26 cellular contexts compared by ENCODE assay signal in the genomic region with DNA sequence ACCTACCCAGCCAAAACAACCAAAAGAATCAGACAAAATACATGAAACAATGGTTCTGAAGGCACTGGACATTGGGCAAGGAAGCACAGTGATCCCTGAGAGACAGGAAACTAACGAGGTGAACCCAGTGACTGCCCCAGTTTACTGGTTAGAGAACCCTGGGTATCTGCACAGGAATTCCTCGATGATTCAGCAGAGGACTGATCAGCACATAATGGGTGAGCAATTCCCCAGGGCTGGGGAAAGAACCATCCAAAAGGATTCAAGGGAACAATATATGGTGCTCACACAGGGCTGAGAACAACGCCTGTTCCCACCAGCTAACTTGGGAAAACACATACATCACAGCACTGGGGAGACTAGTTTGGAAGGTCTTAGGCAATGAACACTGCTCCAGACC.
DNase-seq lines count a peak whose midpoint lies in the region; ATAC-seq and TF ChIP-seq lines count a peak whose summit lies in the region.
"Had no signal": no experiment of that assay in that cellular context is flagged by ENCODE, and none has a peak within 500 bp of the region (broad histone marks: within the 10 kb centered on the region; RNA-seq: fewer than 3 reads in every experiment).

No MANE protein-coding gene starts in this region.

- no peak overlapping the region for H3K4me3 Mint-ChIP-seq in GM23338
- H3K4me3 Mint-ChIP-seq: activated CD8-positive, alpha-beta T cell treated with anti-CD3 and anti-CD28 coated beads for 36 hours; central memory CD8-positive, alpha-beta T cell; H9; immature natural killer cell had no signal

- no peaks in the 10 kb centered on the region for H3K9me2 ChIP-seq in GM23338 (ENCODE audit: insufficient read depth)

- DNase-seq in GM23338 (ENCODE audit: low spot score), result no peak
- peak; percentile 43 for DNase-seq in RPMI7951 (ENCODE audit: low read depth)
- peak; percentile 59 for DNase-seq in epithelial cell of proximal tubule (ENCODE audit: low read depth)
- DNase-seq in kidney epithelial cell (ENCODE audit: low read depth), result peak; percentile 14
- DNase-seq in caudate nucleus (lab: John Stamatoyannopoulos, UW), result no peak
- no peak for DNase-seq in SHP77 (lab: John Stamatoyannopoulos, UW)
- no peak for DNase-seq in H4 (ENCODE audit: low spot score)
- no peak for DNase-seq in NCI-H510A (lab: John Stamatoyannopoulos, UW)
- DNase-seq: activated CD8-positive, alpha-beta T cell treated with anti-CD3 and anti-CD28 coated beads for 36 hours; activated naive CD4-positive, alpha-beta T cell; amygdala; H9; heart right ventricle; immature natural killer cell; MG63; NCI-H146; NCI-H2171; NCI-H82; nucleus accumbens; stimulated activated CD4-positive, alpha-beta T cell treated with anti-CD3 and anti-CD28 coated beads, Interleukin-12 subunit alpha, Interleukin-12 subunit beta, amount 100 ng/mL, for 4 hours; trophoblast cell had no signal

- no peak for TF ChIP-seq CTCF in GM23338 (conservative IDR thresholded peaks at IDR 0.05; ENCODE audit: low read depth in 2 of 2)
- no peak for TF ChIP-seq CTCF in epithelial cell of proximal tubule (conservative IDR thresholded peaks at IDR 0.05; ENCODE audit: low read depth, low read length)
- TF ChIP-seq CTCF in kidney epithelial cell (IDR thresholded peaks at IDR 0.05; ENCODE audit: insufficient read depth, low read length, poor library complexity, severe bottlenecking), result no peak

- peak overlapping the region; percentile 62; the same call in 1 of the 2 replicates for H3K27ac Mint-ChIP-seq in GM23338
- H3K27ac Mint-ChIP-seq: activated CD8-positive, alpha-beta T cell treated with anti-CD3 and anti-CD28 coated beads for 36 hours had no signal

- no peak overlapping the region for H2AFZ ChIP-seq in GM23338

- peaks cover 14% of the 10 kb centered on the region; the same call in 2 of the 3 replicates for H3K36me3 Mint-ChIP-seq in GM23338 (ENCODE audit: low read depth)

- no peak overlapping the region for H3K4me3 ChIP-seq in GM23338
- H3K4me3 ChIP-seq in epithelial cell of proximal tubule (ENCODE audit: low read depth, low read length), result no peak overlapping the region
- H3K4me3 ChIP-seq in kidney epithelial cell (ENCODE audit: low read depth, low read length), result no peak overlapping the region
- H3K4me3 ChIP-seq: esophagus muscularis mucosa, heart right ventricle, lung, MG63, SK-N-MC had no signal

- peaks cover 8% of the 10 kb centered on the region for H3K27me3 Mint-ChIP-seq in GM23338 (ENCODE audit: insufficient read depth, low read depth, poor library complexity)
- H3K27me3 Mint-ChIP-seq: activated CD8-positive, alpha-beta T cell treated with anti-CD3 and anti-CD28 coated beads for 36 hours; central memory CD8-positive, alpha-beta T cell had no signal

- H3K9me3 Mint-ChIP-seq in GM23338, result peaks cover 11% of the 10 kb centered on the region; the same call in 2 of the 3 replicates
- H3K9me3 Mint-ChIP-seq: central memory CD8-positive, alpha-beta T cell had no signal

- no peaks in the 10 kb centered on the region for H3K79me2 ChIP-seq in GM23338 (replicated peaks; ENCODE audit: insufficient read depth)

- peaks cover 21% of the 10 kb centered on the region for H3K4me1 Mint-ChIP-seq in GM23338

- H3K36me3 ChIP-seq in GM23338 (ENCODE audit: insufficient read depth) (peaks cover 4% of the 10 kb centered on the region; the same call in 1 of the 2 replicates), kidney epithelial cell (ENCODE audit: control insufficient read depth, insufficient read depth, low read length) (no peaks in the 10 kb centered on the region)
- H3K36me3 ChIP-seq: esophagus muscularis mucosa had no signal

- H3K27ac ChIP-seq in GM23338 (ENCODE audit: low read depth) (no peak overlapping the region), caudate nucleus (ENCODE audit: low read depth, low read length) (no peak overlapping the region)
- H3K27ac ChIP-seq: C4-2B, esophagus muscularis mucosa, heart right ventricle, SK-N-MC had no signal

- H3K27me3 ChIP-seq in GM23338 (ENCODE audit: insufficient read depth), result no peaks in the 10 kb centered on the region
- no peaks in the 10 kb centered on the region for H3K27me3 ChIP-seq in kidney epithelial cell (ENCODE audit: control insufficient read depth, insufficient read depth, low read length)
- H3K27me3 ChIP-seq: esophagus muscularis mucosa, heart right ventricle, MG63 had no signal

- H4K20me1 ChIP-seq in GM23338 (replicated peaks; ENCODE audit: insufficient read depth), result no peaks in the 10 kb centered on the region

- H3K4me2 ChIP-seq in GM23338, result no peak overlapping the region

- no peaks in the 10 kb centered on the region for H3F3A ChIP-seq in GM23338 (replicated peaks; ENCODE audit: low read depth)

- peaks cover 8% of the 10 kb centered on the region for H3K4me1 ChIP-seq in GM23338 (ENCODE audit: insufficient read depth)
- H3K4me1 ChIP-seq: esophagus muscularis mucosa had no signal

- no peak; the same call in 2 of the 3 replicates for ATAC-seq in GM23338
- ATAC-seq: activated CD8-positive, alpha-beta T cell treated with anti-CD3 and anti-CD28 coated beads for 36 hours; heart right ventricle had no signal

TF ChIP-seq in GM23338, 12 proteins besides CTCF, POLR2A, EP300 and RAD21 (continues in another document):
- TF ChIP-seq ZNF331 (CRISPR knock-in tag; IDR thresholded peaks at IDR 0.05; ENCODE audit: low read depth) (no peak), NANOG (IDR thresholded peaks at IDR 0.05; ENCODE audit: borderline replicate concordance) (no peak), CREB1 (CRISPR knock-in tag; IDR thresholded peaks at IDR 0.05; ENCODE audit: low read depth) (no peak), POLR2AphosphoS5 (IDR thresholded peaks at IDR 0.05; ENCODE audit: low read depth) (no peak), STAT1 (IDR thresholded peaks at IDR 0.05; ENCODE audit: unreplicated experiment) (no peak)
- TF ChIP-seq, protein P1, sequence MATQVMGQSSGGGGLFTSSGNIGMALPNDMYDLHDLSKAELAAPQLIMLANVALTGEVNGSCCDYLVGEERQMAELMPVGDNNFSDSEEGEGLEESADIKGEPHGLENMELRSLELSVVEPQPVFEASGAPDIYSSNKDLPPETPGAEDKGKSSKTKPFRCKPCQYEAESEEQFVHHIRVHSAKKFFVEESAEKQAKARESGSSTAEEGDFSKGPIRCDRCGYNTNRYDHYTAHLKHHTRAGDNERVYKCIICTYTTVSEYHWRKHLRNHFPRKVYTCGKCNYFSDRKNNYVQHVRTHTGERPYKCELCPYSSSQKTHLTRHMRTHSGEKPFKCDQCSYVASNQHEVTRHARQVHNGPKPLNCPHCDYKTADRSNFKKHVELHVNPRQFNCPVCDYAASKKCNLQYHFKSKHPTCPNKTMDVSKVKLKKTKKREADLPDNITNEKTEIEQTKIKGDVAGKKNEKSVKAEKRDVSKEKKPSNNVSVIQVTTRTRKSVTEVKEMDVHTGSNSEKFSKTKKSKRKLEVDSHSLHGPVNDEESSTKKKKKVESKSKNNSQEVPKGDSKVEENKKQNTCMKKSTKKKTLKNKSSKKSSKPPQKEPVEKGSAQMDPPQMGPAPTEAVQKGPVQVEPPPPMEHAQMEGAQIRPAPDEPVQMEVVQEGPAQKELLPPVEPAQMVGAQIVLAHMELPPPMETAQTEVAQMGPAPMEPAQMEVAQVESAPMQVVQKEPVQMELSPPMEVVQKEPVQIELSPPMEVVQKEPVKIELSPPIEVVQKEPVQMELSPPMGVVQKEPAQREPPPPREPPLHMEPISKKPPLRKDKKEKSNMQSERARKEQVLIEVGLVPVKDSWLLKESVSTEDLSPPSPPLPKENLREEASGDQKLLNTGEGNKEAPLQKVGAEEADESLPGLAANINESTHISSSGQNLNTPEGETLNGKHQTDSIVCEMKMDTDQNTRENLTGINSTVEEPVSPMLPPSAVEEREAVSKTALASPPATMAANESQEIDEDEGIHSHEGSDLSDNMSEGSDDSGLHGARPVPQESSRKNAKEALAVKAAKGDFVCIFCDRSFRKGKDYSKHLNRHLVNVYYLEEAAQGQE (IDR thresholded peaks at IDR 0.05; ENCODE audit: unreplicated experiment), result no peak

Comparison
In these comparisons a context has a peak if more than half of its experiments do, and no peak if none do; other contexts are left out.
1. DNase-seq: peak in RPMI7951 (single experiment), epithelial cell of proximal tubule (single experiment) and kidney epithelial cell (single experiment); none in GM23338 (single experiment), caudate nucleus (0 of 61), SHP77 (0 of 2), H4 (single experiment) and NCI-H510A (single experiment).